In the genomic region with DNA sequence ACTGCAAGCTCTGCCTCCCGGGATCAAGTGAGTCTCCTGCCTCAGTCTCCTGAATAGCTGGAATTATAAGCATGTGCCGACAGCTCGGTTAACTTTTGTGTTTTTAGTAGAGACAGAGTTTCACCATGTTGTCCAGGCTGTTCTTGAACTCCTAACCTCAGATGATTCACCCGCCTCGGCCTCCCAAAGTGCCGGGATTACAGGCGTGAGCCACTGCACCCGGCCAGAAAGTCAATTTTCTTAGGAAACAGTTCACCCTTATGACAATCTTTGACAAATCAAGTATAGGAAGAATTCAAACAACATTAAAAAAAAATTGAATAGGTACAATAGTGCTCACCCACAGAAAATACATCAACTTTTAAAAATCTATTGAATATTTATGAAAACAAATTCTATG, we compare ENCODE assay signal across 1 cellular context.
TF ChIP-seq lines count a peak whose summit lies in the region.

No MANE protein-coding gene starts in this region.

TF ChIP-seq in WTC11, 78 proteins besides CTCF, POLR2A, EP300 and RAD21 (continued from another document):
- no peak for TF ChIP-seq FOXP1 (CRISPR knock-in tag; IDR thresholded peaks at IDR 0.05; ENCODE audit: borderline replicate concordance)
- TF ChIP-seq, protein P1, sequence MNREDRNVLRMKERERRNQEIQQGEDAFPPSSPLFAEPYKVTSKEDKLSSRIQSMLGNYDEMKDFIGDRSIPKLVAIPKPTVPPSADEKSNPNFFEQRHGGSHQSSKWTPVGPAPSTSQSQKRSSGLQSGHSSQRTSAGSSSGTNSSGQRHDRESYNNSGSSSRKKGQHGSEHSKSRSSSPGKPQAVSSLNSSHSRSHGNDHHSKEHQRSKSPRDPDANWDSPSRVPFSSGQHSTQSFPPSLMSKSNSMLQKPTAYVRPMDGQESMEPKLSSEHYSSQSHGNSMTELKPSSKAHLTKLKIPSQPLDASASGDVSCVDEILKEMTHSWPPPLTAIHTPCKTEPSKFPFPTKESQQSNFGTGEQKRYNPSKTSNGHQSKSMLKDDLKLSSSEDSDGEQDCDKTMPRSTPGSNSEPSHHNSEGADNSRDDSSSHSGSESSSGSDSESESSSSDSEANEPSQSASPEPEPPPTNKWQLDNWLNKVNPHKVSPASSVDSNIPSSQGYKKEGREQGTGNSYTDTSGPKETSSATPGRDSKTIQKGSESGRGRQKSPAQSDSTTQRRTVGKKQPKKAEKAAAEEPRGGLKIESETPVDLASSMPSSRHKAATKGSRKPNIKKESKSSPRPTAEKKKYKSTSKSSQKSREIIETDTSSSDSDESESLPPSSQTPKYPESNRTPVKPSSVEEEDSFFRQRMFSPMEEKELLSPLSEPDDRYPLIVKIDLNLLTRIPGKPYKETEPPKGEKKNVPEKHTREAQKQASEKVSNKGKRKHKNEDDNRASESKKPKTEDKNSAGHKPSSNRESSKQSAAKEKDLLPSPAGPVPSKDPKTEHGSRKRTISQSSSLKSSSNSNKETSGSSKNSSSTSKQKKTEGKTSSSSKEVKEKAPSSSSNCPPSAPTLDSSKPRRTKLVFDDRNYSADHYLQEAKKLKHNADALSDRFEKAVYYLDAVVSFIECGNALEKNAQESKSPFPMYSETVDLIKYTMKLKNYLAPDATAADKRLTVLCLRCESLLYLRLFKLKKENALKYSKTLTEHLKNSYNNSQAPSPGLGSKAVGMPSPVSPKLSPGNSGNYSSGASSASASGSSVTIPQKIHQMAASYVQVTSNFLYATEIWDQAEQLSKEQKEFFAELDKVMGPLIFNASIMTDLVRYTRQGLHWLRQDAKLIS (CRISPR knock-in tag; IDR thresholded peaks at IDR 0.05; ENCODE audit: borderline replicate concordance) = no peak
- TF ChIP-seq, protein P2, sequence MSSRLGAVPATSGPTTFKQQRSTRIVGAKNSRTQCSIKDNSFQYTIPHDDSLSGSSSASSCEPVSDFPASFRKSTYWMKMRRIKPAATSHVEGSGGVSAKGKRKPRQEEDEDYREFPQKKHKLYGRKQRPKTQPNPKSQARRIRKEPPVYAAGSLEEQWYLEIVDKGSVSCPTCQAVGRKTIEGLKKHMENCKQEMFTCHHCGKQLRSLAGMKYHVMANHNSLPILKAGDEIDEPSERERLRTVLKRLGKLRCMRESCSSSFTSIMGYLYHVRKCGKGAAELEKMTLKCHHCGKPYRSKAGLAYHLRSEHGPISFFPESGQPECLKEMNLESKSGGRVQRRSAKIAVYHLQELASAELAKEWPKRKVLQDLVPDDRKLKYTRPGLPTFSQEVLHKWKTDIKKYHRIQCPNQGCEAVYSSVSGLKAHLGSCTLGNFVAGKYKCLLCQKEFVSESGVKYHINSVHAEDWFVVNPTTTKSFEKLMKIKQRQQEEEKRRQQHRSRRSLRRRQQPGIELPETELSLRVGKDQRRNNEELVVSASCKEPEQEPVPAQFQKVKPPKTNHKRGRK (CRISPR knock-in tag; IDR thresholded peaks at IDR 0.05; ENCODE audit: borderline replicate concordance) = no peak
- no peak for TF ChIP-seq JAZF1 (CRISPR knock-in tag; IDR thresholded peaks at IDR 0.05)
- TF ChIP-seq PRRX2 (CRISPR knock-in tag; IDR thresholded peaks at IDR 0.05) = no peak
